ENCODE assay signal across 3 cellular contexts in the genomic region with DNA sequence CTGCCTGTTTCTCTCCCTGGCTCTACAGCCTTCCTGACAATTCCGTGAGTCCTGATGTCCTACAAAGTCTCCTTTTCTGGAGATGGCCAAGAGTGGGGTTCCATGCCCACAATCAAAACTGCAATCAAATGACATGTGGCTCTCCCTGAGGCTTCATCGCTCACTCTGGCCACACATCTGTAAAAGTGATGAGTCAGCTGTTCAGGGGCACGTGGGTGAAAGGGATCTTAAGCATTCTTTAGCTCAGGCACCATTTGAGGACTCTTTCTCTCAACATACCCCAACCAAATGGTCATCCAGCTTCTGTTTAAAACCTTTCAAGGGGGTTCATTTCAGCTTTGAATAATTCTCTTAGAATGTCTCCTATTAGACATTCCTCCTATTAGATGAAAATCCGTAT.
TF ChIP-seq lines count a peak whose summit lies in the region.

No MANE protein-coding gene starts in this region.

TF ChIP-seq in A549, 52 proteins besides CTCF, POLR2A, EP300 and RAD21:
- peak; percentile 98 for TF ChIP-seq MAFK (IDR thresholded peaks at IDR 0.05; ENCODE audit: partially characterized antibody)
- no peak for TF ChIP-seq CBX8 (IDR thresholded peaks at IDR 0.05)
TF ChIP-seq in A549: peak in this region for 1.

TF ChIP-seq in GM23338, 12 proteins besides CTCF, POLR2A, EP300 and RAD21:
- TF ChIP-seq STAT1 (IDR thresholded peaks at IDR 0.05; ENCODE audit: unreplicated experiment) (no peak), JUNB (IDR thresholded peaks at IDR 0.05; ENCODE audit: unreplicated experiment) (no peak), ZNF331 (CRISPR knock-in tag; IDR thresholded peaks at IDR 0.05; ENCODE audit: low read depth) (no peak), NANOG (IDR thresholded peaks at IDR 0.05; ENCODE audit: borderline replicate concordance) (no peak), POLR2AphosphoS5 (IDR thresholded peaks at IDR 0.05; ENCODE audit: low read depth) (no peak), ZNF114 (CRISPR knock-in tag; IDR thresholded peaks at IDR 0.05) (no peak), CREB1 (CRISPR knock-in tag; IDR thresholded peaks at IDR 0.05; ENCODE audit: low read depth) (no peak)
- TF ChIP-seq, protein P1, sequence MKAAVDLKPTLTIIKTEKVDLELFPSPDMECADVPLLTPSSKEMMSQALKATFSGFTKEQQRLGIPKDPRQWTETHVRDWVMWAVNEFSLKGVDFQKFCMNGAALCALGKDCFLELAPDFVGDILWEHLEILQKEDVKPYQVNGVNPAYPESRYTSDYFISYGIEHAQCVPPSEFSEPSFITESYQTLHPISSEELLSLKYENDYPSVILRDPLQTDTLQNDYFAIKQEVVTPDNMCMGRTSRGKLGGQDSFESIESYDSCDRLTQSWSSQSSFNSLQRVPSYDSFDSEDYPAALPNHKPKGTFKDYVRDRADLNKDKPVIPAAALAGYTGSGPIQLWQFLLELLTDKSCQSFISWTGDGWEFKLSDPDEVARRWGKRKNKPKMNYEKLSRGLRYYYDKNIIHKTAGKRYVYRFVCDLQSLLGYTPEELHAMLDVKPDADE (IDR thresholded peaks at IDR 0.05): no peak

TF ChIP-seq in H1, 55 proteins besides CTCF, POLR2A, EP300 and RAD21:
- TF ChIP-seq BACH1 (IDR thresholded peaks at IDR 0.05; ENCODE audit: low read length) (peak; percentile 64), JUND (IDR thresholded peaks at IDR 0.05; ENCODE audit: low read length) (no peak), MAFK (IDR thresholded peaks at IDR 0.05; ENCODE audit: low read depth, low read length) (peak; percentile 98)
- TF ChIP-seq, protein P2, sequence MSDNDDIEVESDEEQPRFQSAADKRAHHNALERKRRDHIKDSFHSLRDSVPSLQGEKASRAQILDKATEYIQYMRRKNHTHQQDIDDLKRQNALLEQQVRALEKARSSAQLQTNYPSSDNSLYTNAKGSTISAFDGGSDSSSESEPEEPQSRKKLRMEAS (IDR thresholded peaks at IDR 0.05): 0 out of 2 replicates have a peak, but pooled peaks have one; percentile 30
